24 cellular contexts compared by ENCODE assay signal in the genomic region with DNA sequence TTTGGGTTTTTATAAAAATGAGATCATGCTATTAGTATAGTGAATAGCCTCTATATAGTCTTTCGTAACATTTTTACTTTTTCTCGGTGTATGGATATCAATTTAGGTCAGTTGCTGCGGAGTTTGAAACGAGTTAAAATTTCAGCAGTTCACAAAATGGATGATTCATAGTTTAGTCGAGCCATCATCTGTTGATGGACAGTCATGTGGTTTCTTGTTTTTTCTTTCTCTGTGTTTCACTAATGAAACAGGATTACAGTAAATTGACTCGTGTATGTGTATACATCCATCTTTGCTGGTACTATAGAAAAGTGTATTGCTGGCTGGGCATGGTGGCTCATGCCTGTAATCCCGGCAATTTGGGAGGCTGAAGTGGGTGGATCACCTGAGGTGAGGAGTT.
A peak's percentile ranks its signal among the peaks of the same experiment; 100 is the strongest.
DNase-seq lines count a peak whose midpoint lies in the region; ATAC-seq and TF ChIP-seq lines count a peak whose summit lies in the region.
"Had no signal": no experiment of that assay in that cellular context is flagged by ENCODE, and none has a peak within 500 bp of the region (broad histone marks: within the 10 kb centered on the region; RNA-seq: fewer than 3 reads in every experiment).

No MANE protein-coding gene starts in this region.

- no peak overlapping the region for H3K4me3 ChIP-seq in breast epithelium
- no peak overlapping the region for H3K4me3 ChIP-seq in adrenal gland
- no peak overlapping the region for H3K4me3 ChIP-seq in CD4-positive, alpha-beta memory T cell (ENCODE audit: low read length in 2 of 2)

- DNase-seq in MCF 10A (ENCODE audit: unreplicated experiment) (peak; percentile 44), breast epithelium (ENCODE audit: low spot score in 2 of 2) (no peak), adrenal gland (no peak), fibroblast of peridontal ligament (ENCODE audit: extremely low read depth) (peak; percentile 41), NCI-H187 (lab: John Stamatoyannopoulos, UW) (no peak), NCI-H2081 (lab: John Stamatoyannopoulos, UW) (no peak)
- no peak for DNase-seq in CD4-positive, alpha-beta memory T cell
- DNase-seq: 8988T; activated CD4-positive, CD25-positive, alpha-beta regulatory T cell; DMS53; H9; heart right ventricle; kidney; mesenchymal stem cell; NCI-H1436 treated with DMSO at 0.1 percent for 48 hours; NCI-H2227 treated with DMSO at 0.1 percent for 48 hours; SHP77 treated with DMSO at 0.1 percent for 48 hours; stimulated activated naive CD4-positive, alpha-beta T cell treated with Interleukin-2 at 50 U/mL for 16 hours; T-helper 2 cell; upper lobe of left lung had no signal

- H3K27ac ChIP-seq in breast epithelium: peak overlapping the region in 1 of 2 donors; percentile 59
- H3K27ac ChIP-seq in adrenal gland: peak overlapping the region in 3 of 5 donors; percentile 59 to 83 (median 78)
- no peak overlapping the region for H3K27ac ChIP-seq in CD4-positive, alpha-beta memory T cell (ENCODE audit: low read depth, low read length)
- H3K27ac ChIP-seq: C4-2B had no signal

- intact Hi-C loops in MCF 10A (cut with micrococcal nuclease) (loop anchor here (2.0 kb wide), 1 partner anchor 104 kb away; no protein-coding TSS in a partner anchor), breast epithelium (cut with DNase I; ENCODE audit: low total_unique reads) (no loop called here), adrenal gland (cut with DNase I) (no loop called here)
- intact Hi-C loops in CD4-positive, alpha-beta memory T cell (cut with micrococcal nuclease): no loop called here

- no peak for TF ChIP-seq CTCF in MCF 10A (IDR thresholded peaks at IDR 0.05; ENCODE audit: unreplicated experiment)
- TF ChIP-seq CTCF in breast epithelium (IDR thresholded peaks at IDR 0.05): no peak
- TF ChIP-seq CTCF in adrenal gland (IDR thresholded peaks at IDR 0.05): no peak

- BruUV-seq in MCF 10A (replicated peaks; lab: Mats Ljungman, UMichigan): TSS peak; percentile 64

- peak overlapping the region; percentile 91 for H3K27ac Mint-ChIP-seq in MCF 10A (ENCODE audit: low read depth, unreplicated experiment)
- no peak overlapping the region for H3K27ac Mint-ChIP-seq in CD4-positive, alpha-beta memory T cell
- H3K27ac Mint-ChIP-seq: activated T-helper 1 cell treated with anti-CD3 and anti-CD28 coated beads, Interleukin-12 subunit alpha, Interleukin-12 subunit beta, Interleukin-2, Interleukin-4 antibody, amounts not matched to agents 30 ng/mL and 10 ng/mL and 1 ng/mL, durations not matched to agents 14 hours and 24 hours and 36 hours; natural killer cell treated with Interleukin-12 subunit alpha and Interleukin-12 subunit beta and Interleukin-15 and Interleukin-18, amount 100 ng/mL, for 72 hours had no signal

- peak overlapping the region; percentile 60 for H3K4me3 Mint-ChIP-seq in MCF 10A (ENCODE audit: unreplicated experiment)
- H3K4me3 Mint-ChIP-seq in CD4-positive, alpha-beta memory T cell: no peak overlapping the region
- H3K4me3 Mint-ChIP-seq: activated T-helper 1 cell treated with anti-CD3 and anti-CD28 coated beads, Interleukin-12 subunit alpha, Interleukin-12 subunit beta, Interleukin-2, Interleukin-4 antibody, amounts not matched to agents 30 ng/mL and 10 ng/mL and 1 ng/mL, durations not matched to agents 14 hours and 24 hours and 36 hours; H9; natural killer cell treated with Interleukin-12 subunit alpha and Interleukin-12 subunit beta and Interleukin-15 and Interleukin-18, amount 100 ng/mL, for 72 hours had no signal

- TF ChIP-seq POLR2A in breast epithelium (IDR thresholded peaks at IDR 0.05) (no peak), adrenal gland (IDR thresholded peaks at IDR 0.05) (no peak)

- H3K4me1 ChIP-seq in breast epithelium (no peaks in the 10 kb centered on the region), adrenal gland (replicated peaks in 1 of 2) (peaks cover 22 to 66% of the 10 kb centered on the region in 2 donors)
- no peaks in the 10 kb centered on the region for H3K4me1 ChIP-seq in CD4-positive, alpha-beta memory T cell (ENCODE audit: insufficient read depth, low read length)

- no peaks in the 10 kb centered on the region for H3K4me1 Mint-ChIP-seq in MCF 10A (ENCODE audit: insufficient read depth, unreplicated experiment)
- peaks cover 1 to 9% (median 4%) of the 10 kb centered on the region in 4 donors for H3K4me1 Mint-ChIP-seq in CD4-positive, alpha-beta memory T cell

- WGBS in adrenal gland, 4 donors: 35 to 45% (median 38%) methylated on average over 7 of the region's 7 CpGs

- H3K27me3 ChIP-seq in breast epithelium (no peaks in the 10 kb centered on the region), adrenal gland (no peaks in the 10 kb centered on the region)
- no peaks in the 10 kb centered on the region for H3K27me3 ChIP-seq in CD4-positive, alpha-beta memory T cell (ENCODE audit: insufficient read depth, low read length)
- H3K27me3 ChIP-seq: heart right ventricle, upper lobe of left lung had no signal

- no peaks in the 10 kb centered on the region for H3K9me3 Mint-ChIP-seq in MCF 10A (ENCODE audit: unreplicated experiment)
- H3K9me3 Mint-ChIP-seq in CD4-positive, alpha-beta memory T cell: no peaks in the 10 kb centered on the region
- H3K9me3 Mint-ChIP-seq: activated T-helper 1 cell treated with anti-CD3 and anti-CD28 coated beads, Interleukin-12 subunit alpha, Interleukin-12 subunit beta, Interleukin-2, Interleukin-4 antibody, amounts not matched to agents 30 ng/mL and 10 ng/mL and 1 ng/mL, durations not matched to agents 14 hours and 24 hours and 36 hours; H9; natural killer cell treated with Interleukin-12 subunit alpha and Interleukin-12 subunit beta and Interleukin-15 and Interleukin-18, amount 100 ng/mL, for 72 hours had no signal

- CTCF ChIA-PET in MCF 10A (lab: Yijun Ruan, JAX): interaction anchor here (1.6 kb wide), 1 partner anchor 23 kb away, joined by 3 read pairs; no protein-coding TSS in a partner anchor
- CTCF ChIA-PET in CD4-positive, alpha-beta memory T cell (lab: Charles Lee; ENCODE audit: partially characterized antibody): interaction anchor here (1.1 kb wide), 1 partner anchor 26 kb away, joined by 3 read pairs; no protein-coding TSS in a partner anchor

- ATAC-seq in GM18907 (IDR thresholded peaks at IDR 0.05; ENCODE audit: unreplicated experiment): no peak
- ATAC-seq: natural killer cell treated with Interleukin-12 subunit alpha and Interleukin-12 subunit beta and Interleukin-15 and Interleukin-18, amount 100 ng/mL, for 72 hours had no signal

- POLR2A ChIA-PET in MCF 10A (lab: Yijun Ruan, JAX): interaction anchor here (1.1 to 2.1 kb wide), 3 partner anchors 71 to 140 kb away, joined by 3 to 11 read pairs (median 3); no protein-coding TSS in a partner anchor
- POLR2A ChIA-PET in CD4-positive, alpha-beta memory T cell (lab: Charles Lee; ENCODE audit: partially characterized antibody): no interaction called here

- H3K36me3 ChIP-seq in breast epithelium (no peaks in the 10 kb centered on the region), adrenal gland (replicated peaks in 1 of 2) (no peaks in the 10 kb centered on the region)
- H3K36me3 ChIP-seq in CD4-positive, alpha-beta memory T cell (ENCODE audit: insufficient read depth, low read length): no peaks in the 10 kb centered on the region
- H3K36me3 ChIP-seq: heart right ventricle, upper lobe of left lung had no signal

- no peaks in the 10 kb centered on the region for H3K27me3 Mint-ChIP-seq in MCF 10A (ENCODE audit: insufficient read depth, unreplicated experiment)
- no peaks in the 10 kb centered on the region for H3K27me3 Mint-ChIP-seq in CD4-positive, alpha-beta memory T cell
- H3K27me3 Mint-ChIP-seq: natural killer cell treated with Interleukin-12 subunit alpha and Interleukin-12 subunit beta and Interleukin-15 and Interleukin-18, amount 100 ng/mL, for 72 hours had no signal

- no peaks in the 10 kb centered on the region for H3K9me3 ChIP-seq in breast epithelium
- no peaks in the 10 kb centered on the region for H3K9me3 ChIP-seq in adrenal gland (replicated peaks in 1 of 3)
- H3K9me3 ChIP-seq in CD4-positive, alpha-beta memory T cell (ENCODE audit: control insufficient read depth in 1 of 2, low read length in 2 of 2): no peaks in the 10 kb centered on the region
- H3K9me3 ChIP-seq: heart right ventricle, upper lobe of left lung had no signal

- H3K36me3 Mint-ChIP-seq in MCF 10A (ENCODE audit: insufficient read depth, unreplicated experiment): no peaks in the 10 kb centered on the region
- no peaks in the 10 kb centered on the region for H3K36me3 Mint-ChIP-seq in CD4-positive, alpha-beta memory T cell
- H3K36me3 Mint-ChIP-seq: natural killer cell treated with Interleukin-12 subunit alpha and Interleukin-12 subunit beta and Interleukin-15 and Interleukin-18, amount 100 ng/mL, for 72 hours had no signal

Comparison
In these comparisons a context has a peak if more than half of its experiments do, and no peak if none do; other contexts are left out.
1. DNase-seq: peak in MCF 10A (single experiment) and fibroblast of peridontal ligament (single experiment); none in breast epithelium (0 of 2), adrenal gland (0 of 7), NCI-H187 (0 of 2), NCI-H2081 (0 of 2) and CD4-positive, alpha-beta memory T cell (0 of 5).